In the genomic region with DNA sequence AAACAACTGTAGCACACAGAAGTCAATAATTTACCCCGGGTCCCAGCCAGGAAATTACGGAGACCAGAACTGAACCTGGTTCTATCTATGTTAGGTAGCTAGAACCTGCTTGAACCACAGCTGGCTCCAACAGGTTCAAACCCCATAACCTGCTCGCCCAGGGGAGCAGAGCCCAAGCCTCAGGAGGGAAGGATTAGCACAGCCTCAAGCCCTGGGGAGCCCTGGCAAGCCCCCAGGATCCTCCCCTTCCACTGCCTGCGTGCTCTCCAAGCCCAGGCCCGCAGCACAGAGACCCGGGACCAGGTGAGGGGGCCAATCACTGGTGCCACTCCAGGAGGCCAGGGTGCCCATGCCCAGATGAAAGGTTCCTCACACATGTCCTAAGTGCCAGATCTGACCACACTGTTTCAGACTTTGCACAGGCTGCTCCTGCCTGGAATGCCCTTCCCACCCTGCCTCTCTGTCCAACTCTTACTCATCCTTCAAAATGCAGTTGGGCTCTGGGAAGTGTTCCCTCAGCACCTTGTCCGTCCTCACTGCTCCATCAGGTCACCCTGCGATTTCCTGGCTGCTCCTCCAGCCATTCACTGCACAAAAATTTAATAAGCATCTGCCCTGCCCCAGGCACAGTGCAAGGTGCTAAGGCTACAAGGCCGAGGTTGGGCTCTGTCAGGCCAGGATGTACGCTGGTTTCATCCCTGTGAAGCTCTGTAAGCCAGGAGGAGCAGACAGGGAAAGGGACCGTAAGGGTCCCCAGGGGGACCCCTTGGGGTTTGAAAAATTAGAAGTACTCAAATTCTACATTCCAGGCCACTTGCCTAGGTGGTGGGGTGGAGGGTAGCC, we compare ENCODE assay signal across 13 cellular contexts. TPM values are rescaled to one million over a fixed set of nuclear protein-coding genes. Genes with fewer than 3 reads are reported as not detected.
DNase-seq lines count a peak whose midpoint lies in the region; ATAC-seq and TF ChIP-seq lines count a peak whose summit lies in the region.
"Had no signal": no experiment of that assay in that cellular context is flagged by ENCODE, and none has a peak within 500 bp of the region (broad histone marks: within the 10 kb centered on the region; RNA-seq: fewer than 3 reads in every experiment).

No MANE protein-coding gene starts in this region.

- H4K8ac ChIP-seq in trophoblast cell (ENCODE audit: low read depth, low read length): no peak overlapping the region

- H3K14ac ChIP-seq in trophoblast cell (ENCODE audit: low read length): no peak overlapping the region

- intact Hi-C loops in right cardiac atrium (cut with DNase I) (no loop called here), testis (cut with DNase I; ENCODE audit: low total_unique reads) (no loop called here)

- H3K36me3 ChIP-seq in trophoblast cell (ENCODE audit: control insufficient read depth in 1 of 2, insufficient read depth in 2 of 2, low read length in 2 of 2) (no peaks in the 10 kb centered on the region), testis (ENCODE audit: low read depth, missing control alignments) (no peaks in the 10 kb centered on the region)

- H2BK5ac ChIP-seq in trophoblast cell (ENCODE audit: low read depth, low read length, poor library complexity): no peak overlapping the region

- H3K4ac ChIP-seq in trophoblast cell (ENCODE audit: low read depth, low read length): peak overlapping the region; percentile 35

- DNase-seq in EH (ENCODE audit: low read depth): peak; percentile 55
- no peak for DNase-seq in T-helper 17 cell
- peak in 2 of 3 donors; percentile 48 for DNase-seq in right cardiac atrium
- peak; percentile 13 to 23 for DNase-seq in trophoblast cell
- DNase-seq in NCI-H146 treated with DMSO at 0.1 percent for 48 hours (lab: John Stamatoyannopoulos, UW; ENCODE audit: unreplicated experiment): no peak
- DNase-seq in testis: no peak
- no peak for DNase-seq in nucleus accumbens (lab: John Stamatoyannopoulos, UW)
- DNase-seq: activated gamma-delta T cell treated with Interleukin-2 at 50 U/mL for 16 hours; NCI-H1105; stimulated activated CD4-positive, alpha-beta T cell treated with anti-CD3 and anti-CD28 coated beads, Interleukin-4, amount 100 ng/mL, for 24 hours; stimulated activated naive B cell treated with anti-CD40 and anti-IgM and Interleukin-4, amounts not matched to agents 10 μg/mL and 1 μg/mL and 100 μg/mL, for 72 hours; T-helper 2 cell had no signal

- peaks cover 3% of the 10 kb centered on the region for H3K36me3 Mint-ChIP-seq in T-helper 17 cell (ENCODE audit: low read depth)
- H3K36me3 Mint-ChIP-seq: stimulated activated naive B cell treated with anti-CD40 and anti-IgM and Interleukin-4, amounts not matched to agents 10 μg/mL and 1 μg/mL and 100 μg/mL, for 72 hours had no signal

- H4K12ac ChIP-seq in trophoblast cell (ENCODE audit: low read depth, low read length): no peak overlapping the region

- H2AFZ ChIP-seq in trophoblast cell (ENCODE audit: insufficient read depth, low read length, poor library complexity): no peak overlapping the region

- TF ChIP-seq CTCF in testis (IDR thresholded peaks at IDR 0.05): no peak

- peak overlapping the region; percentile 24 for H3K27ac Mint-ChIP-seq in T-helper 17 cell
- H3K27ac Mint-ChIP-seq: stimulated activated naive B cell treated with anti-CD40 and anti-IgM and Interleukin-4, amounts not matched to agents 10 μg/mL and 1 μg/mL and 100 μg/mL, for 72 hours had no signal

- 75% methylated on average over 11 of the region's 11 CpGs for WGBS in right cardiac atrium
- WGBS in trophoblast cell (ENCODE audit: extremely low coverage, insufficient coverage, insufficient read length): no CpG with 5 or more reads among the region's 11 CpGs
- WGBS in testis, 2 donors: 69 to 75% methylated on average over 8 to 11 of the region's 11 CpGs

- no peak overlapping the region for H3K4me3 Mint-ChIP-seq in T-helper 17 cell
- H3K4me3 Mint-ChIP-seq: stimulated activated naive B cell treated with anti-CD40 and anti-IgM and Interleukin-4, amounts not matched to agents 10 μg/mL and 1 μg/mL and 100 μg/mL, for 72 hours had no signal

- H3K79me1 ChIP-seq in trophoblast cell (ENCODE audit: low read length): no peaks in the 10 kb centered on the region

- H3K9me3 ChIP-seq in T-helper 17 cell (ENCODE audit: control insufficient read depth, low read length, poor library complexity, severe bottlenecking): no peaks in the 10 kb centered on the region
- no peaks in the 10 kb centered on the region for H3K9me3 ChIP-seq in right cardiac atrium (ENCODE audit: control insufficient read depth, low read length)
- peaks cover 4% of the 10 kb centered on the region for H3K9me3 ChIP-seq in trophoblast cell (ENCODE audit: insufficient read depth, low read depth, low read length)
- H3K9me3 ChIP-seq in testis: no peaks in the 10 kb centered on the region

- H3K4me2 ChIP-seq in trophoblast cell (ENCODE audit: low read length): no peak overlapping the region

- no peak overlapping the region for H3K9ac ChIP-seq in trophoblast cell (ENCODE audit: low read length)

- peaks cover 9% of the 10 kb centered on the region for H3K4me1 ChIP-seq in right cardiac atrium (ENCODE audit: control insufficient read depth, insufficient read depth, low read length)
- H3K4me1 ChIP-seq in trophoblast cell (ENCODE audit: control insufficient read depth in 1 of 2, insufficient read depth in 2 of 2, low read length in 2 of 2): peaks cover 3 to 9% of the 10 kb centered on the region in 2 experiments
- H3K4me1 ChIP-seq in testis: peaks cover 19% of the 10 kb centered on the region

- no peak overlapping the region for H4K91ac ChIP-seq in trophoblast cell (ENCODE audit: low read depth, low read length)

- no peaks in the 10 kb centered on the region for H3K27me3 ChIP-seq in right cardiac atrium (ENCODE audit: control insufficient read depth, insufficient read depth)
- H3K27me3 ChIP-seq in trophoblast cell (ENCODE audit: insufficient read depth, low read length): no peaks in the 10 kb centered on the region
- no peaks in the 10 kb centered on the region for H3K27me3 ChIP-seq in testis

- H2BK12ac ChIP-seq in trophoblast cell (ENCODE audit: low read length): no peak overlapping the region

- no peak overlapping the region for H2AK5ac ChIP-seq in trophoblast cell (ENCODE audit: low read length)

- no peak for TF ChIP-seq POLR2A in testis (IDR thresholded peaks at IDR 0.05)

- no peak overlapping the region for H2BK120ac ChIP-seq in trophoblast cell (ENCODE audit: insufficient read depth, low read length, poor library complexity)

- H3K18ac ChIP-seq in trophoblast cell (ENCODE audit: low read length): no peak overlapping the region

- ATAC-seq in T-helper 17 cell: no peak
- ATAC-seq in right cardiac atrium: no peak
- ATAC-seq in GM18861 (IDR thresholded peaks at IDR 0.05; ENCODE audit: unreplicated experiment): no peak
- ATAC-seq: stimulated activated naive B cell treated with anti-CD40 and anti-IgM and Interleukin-4, amounts not matched to agents 10 μg/mL and 1 μg/mL and 100 μg/mL, for 72 hours had no signal

- H3K27ac ChIP-seq in right cardiac atrium (ENCODE audit: low read length) (no peak overlapping the region), trophoblast cell (ENCODE audit: low read depth, low read length) (no peak overlapping the region), testis (no peak overlapping the region)

- H3K4me3 ChIP-seq in right cardiac atrium (ENCODE audit: low read length) (no peak overlapping the region), trophoblast cell (ENCODE audit: low read depth, low read length) (no peak overlapping the region), testis (no peak overlapping the region)

- H3K23ac ChIP-seq in trophoblast cell (ENCODE audit: low read length): no peak overlapping the region

- H3K79me2 ChIP-seq in trophoblast cell (ENCODE audit: control insufficient read depth, insufficient read depth, low read length, poor library complexity): no peaks in the 10 kb centered on the region

- H3K4me1 Mint-ChIP-seq in T-helper 17 cell: peaks cover 27% of the 10 kb centered on the region

- H3K27me3 Mint-ChIP-seq in T-helper 17 cell: no peaks in the 10 kb centered on the region

RNA-seq across cellular contexts. Expression of a gene that starts 32.2 kb away (rescaled TPM):
- 10 to 100 TPM; 26.3 to 39.6 TPM for total RNA-seq in T-helper 17 cell
- total RNA-seq in right cardiac atrium: 10 to 100 TPM; 24.8 to 32.5 (median 27.4) TPM
- 12.1 TPM for polyA plus RNA-seq in right cardiac atrium
- polyA plus RNA-seq in trophoblast cell (2013): 34.1 and 34.7 TPM in 2 replicates
- total RNA-seq in testis: 1 to 10 TPM; 8.4 to 8.5 TPM
- polyA plus RNA-seq in testis (ENCODE audit: insufficient read depth, low read depth, low replicate concordance): 9.8 TPM

Comparison
In these comparisons a context has a peak if more than half of its experiments do, and no peak if none do; other contexts are left out.
1. DNase-seq: peak in EH (single experiment), right cardiac atrium (2 of 3) and trophoblast cell (2 of 2); none in T-helper 17 cell (0 of 3), NCI-H146 treated with DMSO at 0.1 percent for 48 hours (single experiment), testis (single experiment) and nucleus accumbens (0 of 56).